In the genomic region with DNA sequence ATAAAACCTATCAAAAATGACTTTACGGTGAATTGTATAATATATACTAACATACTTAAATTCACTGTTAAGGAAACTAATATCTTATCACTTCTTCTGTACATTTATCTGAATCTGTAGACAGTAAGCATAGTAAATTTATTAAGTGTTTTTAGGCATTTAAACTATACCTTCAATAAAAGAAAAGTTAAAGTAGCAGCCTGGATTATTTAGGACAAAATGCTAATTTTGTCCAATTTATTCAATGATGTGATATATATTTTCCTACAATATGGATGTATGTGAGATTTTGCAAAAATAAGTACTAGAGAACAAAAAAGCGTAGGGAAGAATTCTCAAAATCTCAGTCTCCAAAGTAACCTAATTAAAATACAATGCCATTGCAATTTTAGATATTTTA, we compare ENCODE assay signal across 26 cellular contexts.
"Had no signal": no experiment of that assay in that cellular context is flagged by ENCODE, and none has a peak within 500 bp of the region (broad histone marks: within the 10 kb centered on the region; RNA-seq: fewer than 3 reads in every experiment).

No MANE protein-coding gene starts in this region.

- H3K9me3 ChIP-seq: colonic mucosa, esophagus muscularis mucosa, esophagus squamous epithelium, gastrocnemius medialis had no signal

- FAIRE-seq: colon, endometrium, endothelial cell of umbilical vein had no signal

- H3K4me1 ChIP-seq: colonic mucosa, esophagus muscularis mucosa, esophagus squamous epithelium, foreskin keratinocyte, gastrocnemius medialis, gastroesophageal sphincter, heart left ventricle, heart right ventricle had no signal

- ATAC-seq: effector memory CD8-positive, alpha-beta T cell; esophagus mucosa; foreskin keratinocyte; gastrocnemius medialis; gastroesophageal sphincter; heart left ventricle; heart right ventricle had no signal

- H3K36me3 ChIP-seq: colonic mucosa, esophagus muscularis mucosa, esophagus squamous epithelium, gastrocnemius medialis, gastroesophageal sphincter, heart left ventricle, heart right ventricle had no signal

- H3K27me3 ChIP-seq: colonic mucosa, dorsolateral prefrontal cortex, esophagus muscularis mucosa, esophagus squamous epithelium, foreskin keratinocyte, gastrocnemius medialis, gastroesophageal sphincter, heart left ventricle, heart right ventricle had no signal

- H3K27ac ChIP-seq: colonic mucosa, coronary artery, dorsolateral prefrontal cortex, epithelial cell of prostate, esophagus muscularis mucosa, esophagus squamous epithelium, foreskin keratinocyte, gastrocnemius medialis, gastroesophageal sphincter, heart left ventricle, heart right ventricle had no signal

- H3K4me3 ChIP-seq: colonic mucosa, coronary artery, dorsolateral prefrontal cortex, esophagus muscularis mucosa, esophagus squamous epithelium, gastrocnemius medialis, gastroesophageal sphincter, heart left ventricle, heart right ventricle had no signal

- DNase-seq: colonic mucosa; cortex of kidney; dermis blood vessel endothelial cell; dorsolateral prefrontal cortex; effector CD4-positive, alpha-beta T cell; effector CD8-positive, alpha-beta T cell; effector memory CD4-positive, alpha-beta T cell; effector memory CD8-positive, alpha-beta T cell; endodermal cell; erythroblast; esophagus squamous epithelium; foreskin fibroblast; foreskin keratinocyte; foreskin melanocyte; gastrocnemius medialis; glutamatergic neuron; heart left ventricle; heart right ventricle had no signal
